21 cellular contexts compared by ENCODE assay signal in genomic region chr12:82714427-82714826, GRCh38. TPM values are rescaled to one million over a fixed set of nuclear protein-coding genes. Genes with fewer than 3 reads are reported as not detected.
A peak's percentile ranks its signal among the peaks of the same experiment; 100 is the strongest.
DNase-seq lines count a peak whose midpoint lies in the region; ATAC-seq and TF ChIP-seq lines count a peak whose summit lies in the region.
"Had no signal": no experiment of that assay in that cellular context is flagged by ENCODE, and none has a peak within 500 bp of the region (broad histone marks: within the 10 kb centered on the region; RNA-seq: fewer than 3 reads in every experiment).

No MANE protein-coding gene starts in this region.

- no peak overlapping the region for H3K4me2 ChIP-seq in mesendoderm (ENCODE audit: low read length)
- H3K4me2 ChIP-seq: A549; BLaER1 treated with 17β-estradiol and CSF1 and Interleukin-3, amounts not matched to agents 10 nM and 100 nM had no signal

- intact Hi-C loops in left ventricle myocardium inferior (cut with micrococcal nuclease), result no loop called here
- intact Hi-C loops in left cardiac atrium (cut with DNase I), result no loop called here

- no peak overlapping the region for H3K23ac ChIP-seq in mesendoderm (ENCODE audit: low read length)

- H3K4me1 ChIP-seq in left ventricle myocardium inferior, result peaks cover 5% of the 10 kb centered on the region
- H3K4me1 ChIP-seq in mesendoderm (ENCODE audit: control insufficient read depth, low read depth, low read length), result no peaks in the 10 kb centered on the region
- H3K4me1 ChIP-seq: A549; BLaER1 treated with 17β-estradiol and CSF1 and Interleukin-3, amounts not matched to agents 10 nM and 100 nM had no signal

- no peak for ATAC-seq in left cardiac atrium
- ATAC-seq: A549 had no signal

- no peaks in the 10 kb centered on the region for H3K79me1 ChIP-seq in mesendoderm (ENCODE audit: low read length)

- H3K79me2 ChIP-seq in mesendoderm (ENCODE audit: control insufficient read depth, insufficient read depth, low read length), result no peaks in the 10 kb centered on the region

- H2AK5ac ChIP-seq in mesendoderm (ENCODE audit: low read length), result no peak overlapping the region

- no peak overlapping the region for H3K18ac ChIP-seq in mesendoderm (ENCODE audit: low read length)

- H4K8ac ChIP-seq in mesendoderm (ENCODE audit: low read depth, low read length), result no peak overlapping the region

- H3K4me3 ChIP-seq in left ventricle myocardium inferior (no peak overlapping the region), mesendoderm (ENCODE audit: low read length) (no peak overlapping the region), coronary artery (no peak overlapping the region)
- H3K4me3 ChIP-seq: A549; BLaER1 treated with 17β-estradiol and CSF1 and Interleukin-3, amounts not matched to agents 10 nM and 100 nM had no signal

- no peak overlapping the region for H2BK15ac ChIP-seq in mesendoderm (replicated peaks; ENCODE audit: low read depth)

- no peak overlapping the region for H3K56ac ChIP-seq in mesendoderm (ENCODE audit: low read length)

- no peak overlapping the region for H3K4ac ChIP-seq in mesendoderm (ENCODE audit: low read depth, low read length)

- no peak for DNase-seq in left ventricle myocardium inferior
- no peak for DNase-seq in left cardiac atrium
- peak; percentile 19 for DNase-seq in NCI-H69 (lab: John Stamatoyannopoulos, UW)
- DNase-seq in mesendoderm, result peak; percentile 27
- no peak for DNase-seq in EL
- DNase-seq in NCI-H146 (lab: John Stamatoyannopoulos, UW), result no peak
- no peak for DNase-seq in coronary artery (ENCODE audit: low spot score)
- DNase-seq: AML-193; CD4-positive, alpha-beta memory T cell; CD4-positive, CD25-positive, alpha-beta regulatory T cell; CD8-positive, alpha-beta memory T cell; COR-L47; DMS 273 treated with DMSO at 0.1 percent for 48 hours; DMS153; DMS53; DMS79; DND-41; GF-D8 had no signal

- H3K36me3 ChIP-seq in left ventricle myocardium inferior (no peaks in the 10 kb centered on the region), mesendoderm (ENCODE audit: control insufficient read depth, insufficient read depth, low read length) (no peaks in the 10 kb centered on the region)
- H3K36me3 ChIP-seq: BLaER1 treated with 17β-estradiol and CSF1 and Interleukin-3, amounts not matched to agents 10 nM and 100 nM had no signal

- no peak overlapping the region for H2BK120ac ChIP-seq in mesendoderm (ENCODE audit: low read depth, low read length)

- no CpG with 5 or more reads among the region's 3 CpGs for WGBS in mesendoderm (ENCODE audit: extremely low coverage, insufficient coverage, low lambda C conversion rate)

- TF ChIP-seq CTCF in left ventricle myocardium inferior (IDR thresholded peaks at IDR 0.05; ENCODE audit: borderline replicate concordance), result no peak
- no peak for TF ChIP-seq CTCF in coronary artery (IDR thresholded peaks at IDR 0.05)

- no peaks in the 10 kb centered on the region for H3K27me3 ChIP-seq in left ventricle myocardium inferior (ENCODE audit: low read depth)
- no peaks in the 10 kb centered on the region for H3K27me3 ChIP-seq in mesendoderm (ENCODE audit: insufficient read depth, low read length, poor library complexity)
- H3K27me3 ChIP-seq: BLaER1 treated with 17β-estradiol and CSF1 and Interleukin-3, amounts not matched to agents 10 nM and 100 nM had no signal

- H4K5ac ChIP-seq in mesendoderm (ENCODE audit: low read length), result no peak overlapping the region

- no peaks in the 10 kb centered on the region for H3K9me3 ChIP-seq in left ventricle myocardium inferior (replicated peaks)
- H3K9me3 ChIP-seq: A549 had no signal

- H3K9ac ChIP-seq in mesendoderm (ENCODE audit: low read length), result no peak overlapping the region
- H3K9ac ChIP-seq: BLaER1 treated with 17β-estradiol and CSF1 and Interleukin-3, amounts not matched to agents 10 nM and 100 nM had no signal

- peak overlapping the region; percentile 39 for H3K27ac ChIP-seq in left ventricle myocardium inferior (replicated peaks)
- H3K27ac ChIP-seq in mesendoderm (ENCODE audit: low read depth, low read length), result no peak overlapping the region
- H3K27ac ChIP-seq in coronary artery, result no peak overlapping the region
- H3K27ac ChIP-seq: 22Rv1; A549; BLaER1 treated with 17β-estradiol and CSF1 and Interleukin-3, amounts not matched to agents 10 nM and 100 nM had no signal

- H2BK5ac ChIP-seq in mesendoderm (ENCODE audit: low read length), result no peak overlapping the region

RNA-seq across cellular contexts. Expression of gene TMTC2, which starts 27.7 kb away (rescaled TPM):
- 3.4 TPM for total RNA-seq in left ventricle myocardium inferior
- total RNA-seq in left cardiac atrium, result 1 to 10 TPM; 3.3 to 5.2 TPM
- polyA plus RNA-seq in mesendoderm (2013, experiment 1 of 2), result 5.0 TPM
- polyA plus RNA-seq in mesendoderm (2013, experiment 2 of 2), result 4.7 TPM

Comparison
In these comparisons a context has a peak if more than half of its experiments do, and no peak if none do; other contexts are left out.
1. DNase-seq: peak in NCI-H69 (single experiment) and mesendoderm (single experiment); none in left ventricle myocardium inferior (single experiment), left cardiac atrium (single experiment), EL (single experiment), NCI-H146 (single experiment) and coronary artery (single experiment).